Comparison of ENCODE assay signal across 8 cellular contexts in the genomic region with DNA sequence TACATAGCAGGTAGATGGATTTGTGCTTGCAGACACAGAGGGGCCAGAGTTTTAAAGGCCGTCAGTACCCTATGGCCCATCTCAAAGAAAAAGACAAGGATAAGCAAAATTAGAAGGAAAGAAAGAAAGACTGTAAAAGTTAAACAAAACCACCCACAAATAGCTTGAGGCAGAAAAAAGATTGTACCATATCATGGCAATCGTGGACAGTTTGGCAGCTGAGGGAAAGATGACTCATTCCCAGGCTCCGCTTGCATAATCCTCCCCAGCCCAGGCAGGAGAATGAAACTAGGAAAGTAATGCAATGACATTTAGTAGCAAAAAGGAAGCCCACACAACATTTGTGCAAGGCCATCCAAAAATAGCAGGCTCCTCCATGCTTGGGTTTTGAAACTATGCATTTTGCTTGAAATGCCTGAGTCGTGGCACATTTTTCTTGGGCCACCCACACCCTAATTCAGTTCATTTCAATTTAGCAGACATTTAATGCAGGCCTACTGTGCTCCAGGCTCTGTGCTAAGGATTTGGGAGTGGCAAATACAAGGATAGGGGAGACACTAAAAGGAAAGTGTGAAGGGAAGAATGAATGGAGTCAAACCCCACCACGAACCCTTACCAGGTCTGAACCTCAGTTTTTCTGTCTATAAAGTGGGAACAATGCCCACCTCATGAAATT. TPM values are rescaled to one million over a fixed set of nuclear protein-coding genes. Genes with fewer than 3 reads are reported as not detected.
DNase-seq lines count a peak whose midpoint lies in the region; ATAC-seq and TF ChIP-seq lines count a peak whose summit lies in the region.

No MANE protein-coding gene starts in this region.

- intact Hi-C loops in colonic mucosa (cut with DNase I): no loop called here

- H3K27me3 Mint-ChIP-seq in activated CD8-positive, alpha-beta memory T cell treated with anti-CD3 and anti-CD28 coated beads, Interleukin-2, amount 10 ng/mL, durations not matched to agents 7 days and 5 days: peaks cover 12% of the 10 kb centered on the region

- CTCF ChIA-PET in activated CD8-positive, alpha-beta memory T cell treated with anti-CD3 and anti-CD28 coated beads, Interleukin-2, amount 10 ng/mL, durations not matched to agents 7 days and 5 days (lab: Charles Lee): interaction anchor here (1.0 kb wide), 1 partner anchor 13 kb away, joined by 3 read pairs; no protein-coding TSS in a partner anchor

- H3K4me3 ChIP-seq in colonic mucosa: no peak overlapping the region

- peak overlapping the region in 1 of 2 donors; percentile 62 for H3K9ac ChIP-seq in colonic mucosa (ENCODE audit: low read depth in 2 of 2, low read length in 2 of 2)

- H3K9me3 ChIP-seq in colonic mucosa: no peaks in the 10 kb centered on the region

- ATAC-seq in activated CD8-positive, alpha-beta memory T cell treated with anti-CD3 and anti-CD28 coated beads, Interleukin-2, amount 10 ng/mL, durations not matched to agents 7 days and 5 days: no peak
- ATAC-seq in HG03039 (IDR thresholded peaks at IDR 0.05; ENCODE audit: unreplicated experiment) (no peak), GM21717 (IDR thresholded peaks at IDR 0.05; ENCODE audit: unreplicated experiment) (no peak)

- DNase-seq in activated CD8-positive, alpha-beta memory T cell treated with anti-CD3 and anti-CD28 coated beads, Interleukin-2, amount 50 U/mL, for 48 hours: peak; percentile 66
- no peak for DNase-seq in activated CD8-positive, alpha-beta memory T cell treated with anti-CD3 and anti-CD28 coated beads, Interleukin-2, amount 10 ng/mL, durations not matched to agents 7 days and 5 days
- DNase-seq in RPMI8226 (peak; percentile 89), colonic mucosa (peak; percentile 85), medulla oblongata (ENCODE audit: extremely low spot score) (peak; percentile 81), superior temporal gyrus (ENCODE audit: extremely low spot score) (peak; percentile 86)

- no peak overlapping the region for H3K4me3 Mint-ChIP-seq in activated CD8-positive, alpha-beta memory T cell treated with anti-CD3 and anti-CD28 coated beads, Interleukin-2, amount 10 ng/mL, durations not matched to agents 7 days and 5 days

- no peaks in the 10 kb centered on the region for H3K36me3 ChIP-seq in colonic mucosa

- peaks cover 19% of the 10 kb centered on the region for H3K4me1 Mint-ChIP-seq in activated CD8-positive, alpha-beta memory T cell treated with anti-CD3 and anti-CD28 coated beads, Interleukin-2, amount 10 ng/mL, durations not matched to agents 7 days and 5 days

- H3K27ac Mint-ChIP-seq in activated CD8-positive, alpha-beta memory T cell treated with anti-CD3 and anti-CD28 coated beads, Interleukin-2, amount 10 ng/mL, durations not matched to agents 7 days and 5 days: no peak overlapping the region

- peaks cover 2% of the 10 kb centered on the region for H3K9me3 Mint-ChIP-seq in activated CD8-positive, alpha-beta memory T cell treated with anti-CD3 and anti-CD28 coated beads, Interleukin-2, amount 10 ng/mL, durations not matched to agents 7 days and 5 days (ENCODE audit: low read depth)

- peak overlapping the region; percentile 46 for H3K27ac ChIP-seq in colonic mucosa

- H3K36me3 Mint-ChIP-seq in activated CD8-positive, alpha-beta memory T cell treated with anti-CD3 and anti-CD28 coated beads, Interleukin-2, amount 10 ng/mL, durations not matched to agents 7 days and 5 days: no peaks in the 10 kb centered on the region

- H3K27me3 ChIP-seq in colonic mucosa: no peaks in the 10 kb centered on the region

- TF ChIP-seq CTCF in colonic mucosa (IDR thresholded peaks at IDR 0.05): no peak

- peaks cover 21% of the 10 kb centered on the region for H3K4me1 ChIP-seq in colonic mucosa

RNA-seq across cellular contexts. Expression of gene SMAD3, which starts 40.9 kb away (rescaled TPM):
- total RNA-seq in activated CD8-positive, alpha-beta memory T cell treated with anti-CD3 and anti-CD28 coated beads, Interleukin-2, amount 10 ng/mL, durations not matched to agents 7 days and 5 days: 10 to 100 TPM; 87.1 to 88.0 TPM
- total RNA-seq in colonic mucosa: 10 to 100 TPM; 38.6 to 62.1 TPM
